Comparison of ENCODE assay signal across 29 cellular contexts in the genomic region with DNA sequence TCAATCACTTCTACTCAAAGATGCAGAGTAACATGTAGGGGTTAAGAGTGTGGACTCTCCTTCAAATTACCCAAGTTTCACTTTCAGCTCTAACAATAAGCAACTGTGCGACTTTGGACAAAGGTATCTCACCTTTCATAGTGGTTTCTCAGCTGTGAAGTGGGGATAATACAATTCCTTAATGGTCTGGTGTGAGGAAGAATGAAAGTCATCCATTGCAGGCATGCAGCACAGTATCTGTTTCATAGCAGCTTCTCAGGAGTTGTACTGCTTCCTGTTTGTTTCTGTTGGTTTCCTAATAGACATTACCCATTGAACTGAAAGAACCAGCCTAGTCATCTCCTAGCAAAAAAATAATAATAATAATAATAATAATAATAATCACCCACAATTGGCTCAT.
"Had no signal": no experiment of that assay in that cellular context is flagged by ENCODE, and none has a peak within 500 bp of the region (broad histone marks: within the 10 kb centered on the region; RNA-seq: fewer than 3 reads in every experiment).

No MANE protein-coding gene starts in this region.

- ATAC-seq: activated T-cell treated with anti-CD3 and anti-CD28 coated beads, Interleukin-2, amount 50 U/mL, for 4 hours; effector memory CD8-positive, alpha-beta T cell; esophagus mucosa; left lung; sciatic nerve; stimulated activated effector memory CD8-positive, alpha-beta T cell treated with anti-CD3 and anti-CD28 coated beads, Interleukin-12 subunit alpha, Interleukin-12 subunit beta, amount 100 ng/mL, for 72 hours had no signal

- H3K27me3 ChIP-seq: breast epithelium, hepatocyte, left lung, stomach, suprapubic skin, vagina had no signal

- H3K4me3 ChIP-seq: breast epithelium, hepatocyte, left lung, lung, stomach, suprapubic skin, vagina had no signal

- H3K27ac ChIP-seq: breast epithelium, hepatocyte, left lung, stomach, suprapubic skin, vagina, WERI-Rb-1 had no signal

- H3K36me3 ChIP-seq: breast epithelium, left lung, stomach, suprapubic skin, vagina, WERI-Rb-1 had no signal

- DNase-seq: activated CD8-positive, alpha-beta memory T cell treated with anti-CD3 and anti-CD28 coated beads, Interleukin-2, amount 50 U/mL, for 48 hours; activated naive CD4-positive, alpha-beta T cell treated with Interleukin-2 at 50 U/mL for 16 hours; activated naive CD8-positive, alpha-beta T cell treated with anti-CD3 and anti-CD28 coated beads, Interleukin-2, amount 10 ng/mL, durations not matched to agents 7 days and 5 days; activated T-cell treated with anti-CD3 and anti-CD28 coated beads, Interleukin-2, amount 50 U/mL, for 4 hours; amniotic stem cell; effector memory CD8-positive, alpha-beta T cell; glutamatergic neuron; immature natural killer cell; left lung; naive B cell; nucleus accumbens; posterior cingulate gyrus; small intestine; stimulated activated CD4-positive, alpha-beta T cell treated with anti-CD3 and anti-CD28 coated beads, Interleukin-2, amount 100 ng/mL, for 24 hours; stomach; trophoblast cell; WERI-Rb-1 had no signal

- H3K9me3 ChIP-seq: vagina had no signal

- FAIRE-seq: colon, endothelial cell of umbilical vein, frontal cortex, small intestine, TTC549 had no signal

- H3K4me1 ChIP-seq: breast epithelium, left lung, stomach, suprapubic skin, vagina had no signal
